ENCODE assay signal across 13 cellular contexts in the genomic region with DNA sequence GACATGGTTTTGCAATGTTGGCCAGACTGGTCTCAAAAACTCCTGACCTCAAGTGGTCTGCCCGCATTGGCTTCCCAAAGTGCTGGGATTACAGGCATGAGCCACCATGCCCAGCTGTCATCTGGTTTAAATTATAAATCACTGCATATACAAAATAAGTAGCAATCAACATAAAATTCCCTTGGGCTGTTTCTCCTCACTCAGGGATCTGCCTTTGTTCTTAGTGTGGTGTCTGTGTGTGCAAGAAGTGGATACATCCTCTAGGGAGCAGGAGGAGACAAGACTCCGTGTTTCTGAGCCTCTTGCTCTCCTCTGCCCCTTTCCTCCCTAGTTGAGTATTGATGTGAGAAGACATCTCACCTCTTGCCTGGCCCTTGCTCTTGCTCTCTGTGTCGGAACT.
DNase-seq lines count a peak whose midpoint lies in the region; ATAC-seq and TF ChIP-seq lines count a peak whose summit lies in the region.
"Had no signal": no experiment of that assay in that cellular context is flagged by ENCODE, and none has a peak within 500 bp of the region (broad histone marks: within the 10 kb centered on the region; RNA-seq: fewer than 3 reads in every experiment).

No MANE protein-coding gene starts in this region.

- ATAC-seq in T-helper 17 cell, result no peak
- ATAC-seq in GM19023 (IDR thresholded peaks at IDR 0.05; ENCODE audit: unreplicated experiment), result no peak
- no peak for ATAC-seq in GM19467 (IDR thresholded peaks at IDR 0.05; ENCODE audit: unreplicated experiment)

- H3K9me3 ChIP-seq in T-helper 17 cell (ENCODE audit: control insufficient read depth, low read length, poor library complexity, severe bottlenecking) (no peaks in the 10 kb centered on the region), hepatocyte (ENCODE audit: low read depth) (no peaks in the 10 kb centered on the region)
- H3K9me3 ChIP-seq: upper lobe of left lung had no signal

- H3K4me3 Mint-ChIP-seq in T-helper 17 cell (no peak overlapping the region), progenitor cell of endocrine pancreas (ENCODE audit: low read depth) (no peak overlapping the region)
- H3K4me3 Mint-ChIP-seq: activated naive CD4-positive, alpha-beta T cell treated with anti-CD3 and anti-CD28 coated beads, Interleukin-2, amount 50 U/mL, for 24 hours; CD8-positive, alpha-beta memory T cell had no signal

- no peaks in the 10 kb centered on the region for H4K20me1 ChIP-seq in hepatocyte (ENCODE audit: insufficient read depth, poor library complexity, severe bottlenecking)

- peak; percentile 28 for TF ChIP-seq CTCF in hepatocyte (IDR thresholded peaks at IDR 0.05; ENCODE audit: poor library complexity)
- no peak for TF ChIP-seq CTCF in progenitor cell of endocrine pancreas (IDR thresholded peaks at IDR 0.05; ENCODE audit: unreplicated experiment)

- H3K27ac ChIP-seq in hepatocyte, result peak overlapping the region; percentile 20
- H3K27ac ChIP-seq: PC-9, upper lobe of left lung had no signal

- H3K27me3 Mint-ChIP-seq in T-helper 17 cell (no peaks in the 10 kb centered on the region), progenitor cell of endocrine pancreas (no peaks in the 10 kb centered on the region)
- H3K27me3 Mint-ChIP-seq: activated naive CD4-positive, alpha-beta T cell treated with anti-CD3 and anti-CD28 coated beads, Interleukin-2, amount 50 U/mL, for 24 hours had no signal

- H3K27me3 ChIP-seq in hepatocyte, result no peaks in the 10 kb centered on the region
- H3K27me3 ChIP-seq: upper lobe of left lung had no signal

- H3K4me1 ChIP-seq in hepatocyte (ENCODE audit: insufficient read depth), result peaks cover 18% of the 10 kb centered on the region

- H2AFZ ChIP-seq in hepatocyte, result no peak overlapping the region
- H2AFZ ChIP-seq: PC-9 had no signal

- H3K4me2 ChIP-seq in hepatocyte, result no peak overlapping the region
- H3K4me2 ChIP-seq: PC-9 had no signal

- DNase-seq in COR-L47 (lab: John Stamatoyannopoulos, UW) (peak; percentile 13), H4 (ENCODE audit: low spot score) (peak; percentile 31), T-helper 17 cell (no peak), hepatocyte (ENCODE audit: low spot score) (peak; percentile 15), progenitor cell of endocrine pancreas (ENCODE audit: low spot score, unreplicated experiment) (no peak), NCI-H1105 (lab: John Stamatoyannopoulos, UW) (no peak)
- DNase-seq: activated CD4-positive, alpha-beta T cell treated with anti-CD3 and anti-CD28 coated beads for 48 hours; CD8-positive, alpha-beta memory T cell; PC-9; upper lobe of left lung had no signal

- no peak overlapping the region for H3K4me3 ChIP-seq in hepatocyte
- H3K4me3 ChIP-seq: PC-9, upper lobe of left lung had no signal

- peak overlapping the region; percentile 32 for H3K27ac Mint-ChIP-seq in T-helper 17 cell
- H3K27ac Mint-ChIP-seq in progenitor cell of endocrine pancreas, result no peak overlapping the region
- H3K27ac Mint-ChIP-seq: activated naive CD4-positive, alpha-beta T cell treated with anti-CD3 and anti-CD28 coated beads, Interleukin-2, amount 50 U/mL, for 24 hours had no signal

- no peaks in the 10 kb centered on the region for H3K36me3 ChIP-seq in hepatocyte (replicated peaks; ENCODE audit: insufficient read depth, low read depth)
- H3K36me3 ChIP-seq: upper lobe of left lung had no signal

- peaks cover 10% of the 10 kb centered on the region for H3K4me1 Mint-ChIP-seq in T-helper 17 cell
- H3K4me1 Mint-ChIP-seq in progenitor cell of endocrine pancreas (ENCODE audit: low read depth), result peaks cover 24% of the 10 kb centered on the region

- no peaks in the 10 kb centered on the region for H3K36me3 Mint-ChIP-seq in T-helper 17 cell (ENCODE audit: low read depth)
- H3K36me3 Mint-ChIP-seq in progenitor cell of endocrine pancreas (ENCODE audit: insufficient read depth), result peaks cover 9% of the 10 kb centered on the region
- H3K36me3 Mint-ChIP-seq: activated naive CD4-positive, alpha-beta T cell treated with anti-CD3 and anti-CD28 coated beads, Interleukin-2, amount 50 U/mL, for 24 hours; CD8-positive, alpha-beta memory T cell had no signal

- H3K79me2 ChIP-seq in hepatocyte, result no peaks in the 10 kb centered on the region

- H3K9me2 ChIP-seq in hepatocyte (replicated peaks; ENCODE audit: insufficient read depth), result no peaks in the 10 kb centered on the region

- WGBS in hepatocyte (ENCODE audit: low lambda C conversion rate, missing lambda C conversion rate), result 64% methylated on average over 3 of the region's 3 CpGs

- H3K9me3 Mint-ChIP-seq in progenitor cell of endocrine pancreas (ENCODE audit: low read depth), result peaks cover 7% of the 10 kb centered on the region
- H3K9me3 Mint-ChIP-seq: activated naive CD4-positive, alpha-beta T cell treated with anti-CD3 and anti-CD28 coated beads, Interleukin-2, amount 50 U/mL, for 24 hours; CD8-positive, alpha-beta memory T cell had no signal

Comparison
In these comparisons a context has a peak if more than half of its experiments do, and no peak if none do; other contexts are left out.
1. DNase-seq: peak in COR-L47 (single experiment), H4 (single experiment) and hepatocyte (single experiment); none in T-helper 17 cell (0 of 3), progenitor cell of endocrine pancreas (single experiment) and NCI-H1105 (single experiment).